1 cellular context compared by ENCODE assay signal in genomic region chr19:34733266-34733825, GRCh38.
A peak's percentile ranks its signal among the peaks of the same experiment; 100 is the strongest.
TF ChIP-seq lines count a peak whose summit lies in the region.

No MANE protein-coding gene starts in this region.

TF ChIP-seq in HEK293, 187 proteins besides CTCF, POLR2A, EP300 and RAD21 (continued from another document and continues in another):
- TF ChIP-seq, protein P1, sequence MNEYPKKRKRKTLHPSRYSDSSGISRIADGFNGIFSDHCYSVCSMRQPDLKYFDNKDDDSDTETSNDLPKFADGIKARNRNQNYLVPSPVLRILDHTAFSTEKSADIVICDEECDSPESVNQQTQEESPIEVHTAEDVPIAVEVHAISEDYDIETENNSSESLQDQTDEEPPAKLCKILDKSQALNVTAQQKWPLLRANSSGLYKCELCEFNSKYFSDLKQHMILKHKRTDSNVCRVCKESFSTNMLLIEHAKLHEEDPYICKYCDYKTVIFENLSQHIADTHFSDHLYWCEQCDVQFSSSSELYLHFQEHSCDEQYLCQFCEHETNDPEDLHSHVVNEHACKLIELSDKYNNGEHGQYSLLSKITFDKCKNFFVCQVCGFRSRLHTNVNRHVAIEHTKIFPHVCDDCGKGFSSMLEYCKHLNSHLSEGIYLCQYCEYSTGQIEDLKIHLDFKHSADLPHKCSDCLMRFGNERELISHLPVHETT (tag by site-specific recombination; IDR thresholded peaks at IDR 0.05) = no peak
- TF ChIP-seq ZNF843 (tag by site-specific recombination; IDR thresholded peaks at IDR 0.05) = no peak
- TF ChIP-seq TSHZ1 (tag by site-specific recombination; IDR thresholded peaks at IDR 0.05; ENCODE audit: borderline replicate concordance) = no peak
- TF ChIP-seq ZNF837 (tag by site-specific recombination; IDR thresholded peaks at IDR 0.05) = no peak
- TF ChIP-seq KLF10 (tag by site-specific recombination; IDR thresholded peaks at IDR 0.05) = no peak
- TF ChIP-seq ZNF169 (tag by site-specific recombination; IDR thresholded peaks at IDR 0.05) = no peak
- no peak for TF ChIP-seq GFI1B (tag by site-specific recombination; IDR thresholded peaks at IDR 0.05)
- TF ChIP-seq ZNF221 (tag by site-specific recombination; IDR thresholded peaks at IDR 0.05; ENCODE audit: borderline replicate concordance) = no peak
- TF ChIP-seq, protein P2, sequence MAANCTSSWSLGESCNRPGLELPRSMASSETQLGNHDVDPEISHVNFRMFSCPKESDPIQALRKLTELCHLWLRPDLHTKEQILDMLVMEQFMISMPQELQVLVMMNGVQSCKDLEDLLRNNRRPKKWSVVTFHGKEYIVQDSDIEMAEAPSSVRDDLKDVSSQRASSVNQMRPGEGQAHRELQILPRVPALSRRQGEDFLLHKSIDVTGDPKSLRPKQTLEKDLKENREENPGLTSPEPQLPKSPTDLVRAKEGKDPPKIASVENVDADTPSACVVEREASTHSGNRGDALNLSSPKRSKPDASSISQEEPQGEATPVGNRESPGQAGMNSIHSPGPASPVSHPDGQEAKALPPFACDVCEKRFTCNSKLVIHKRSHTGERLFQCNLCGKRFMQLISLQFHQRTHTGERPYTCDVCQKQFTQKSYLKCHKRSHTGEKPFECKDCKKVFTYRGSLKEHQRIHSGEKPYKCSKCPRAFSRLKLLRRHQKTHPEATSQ (tag by site-specific recombination; IDR thresholded peaks at IDR 0.05) = no peak
- TF ChIP-seq ZNF16 (tag by site-specific recombination; IDR thresholded peaks at IDR 0.05; ENCODE audit: low read depth) = no peak
- TF ChIP-seq SCRT2 (tag by site-specific recombination; IDR thresholded peaks at IDR 0.05) = no peak
- TF ChIP-seq, protein P3, sequence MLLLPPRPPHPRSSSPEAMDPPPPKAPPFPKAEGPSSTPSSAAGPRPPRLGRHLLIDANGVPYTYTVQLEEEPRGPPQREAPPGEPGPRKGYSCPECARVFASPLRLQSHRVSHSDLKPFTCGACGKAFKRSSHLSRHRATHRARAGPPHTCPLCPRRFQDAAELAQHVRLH (tag by site-specific recombination; IDR thresholded peaks at IDR 0.05) = no peak
- no peak for TF ChIP-seq ZNF350 (tag by site-specific recombination; IDR thresholded peaks at IDR 0.05)
- TF ChIP-seq, protein P4, sequence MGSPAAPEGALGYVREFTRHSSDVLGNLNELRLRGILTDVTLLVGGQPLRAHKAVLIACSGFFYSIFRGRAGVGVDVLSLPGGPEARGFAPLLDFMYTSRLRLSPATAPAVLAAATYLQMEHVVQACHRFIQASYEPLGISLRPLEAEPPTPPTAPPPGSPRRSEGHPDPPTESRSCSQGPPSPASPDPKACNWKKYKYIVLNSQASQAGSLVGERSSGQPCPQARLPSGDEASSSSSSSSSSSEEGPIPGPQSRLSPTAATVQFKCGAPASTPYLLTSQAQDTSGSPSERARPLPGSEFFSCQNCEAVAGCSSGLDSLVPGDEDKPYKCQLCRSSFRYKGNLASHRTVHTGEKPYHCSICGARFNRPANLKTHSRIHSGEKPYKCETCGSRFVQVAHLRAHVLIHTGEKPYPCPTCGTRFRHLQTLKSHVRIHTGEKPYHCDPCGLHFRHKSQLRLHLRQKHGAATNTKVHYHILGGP (tag by site-specific recombination; IDR thresholded peaks at IDR 0.05) = peak; percentile 92
- no peak for TF ChIP-seq ZNF112 (tag by site-specific recombination; IDR thresholded peaks at IDR 0.05)
- TF ChIP-seq PRDM10 (tag by site-specific recombination; IDR thresholded peaks at IDR 0.05) = no peak; the same call in 1 of the 2 replicates
- TF ChIP-seq ZNF48 (tag by site-specific recombination; IDR thresholded peaks at IDR 0.05) = no peak
- no peak for TF ChIP-seq ZNF596 (tag by site-specific recombination; IDR thresholded peaks at IDR 0.05)
- no peak for TF ChIP-seq ZBTB49 (tag by site-specific recombination; IDR thresholded peaks at IDR 0.05; ENCODE audit: low read depth)
- no peak for TF ChIP-seq ZNF792 (tag by site-specific recombination; IDR thresholded peaks at IDR 0.05)
- TF ChIP-seq SETDB1 (IDR thresholded peaks at IDR 0.05; ENCODE audit: insufficient read length, low read length) = no peak
- TF ChIP-seq ZNF677 (tag by site-specific recombination; IDR thresholded peaks at IDR 0.05) = no peak
- TF ChIP-seq ZNF664 (tag by site-specific recombination; IDR thresholded peaks at IDR 0.05) = no peak
- no peak for TF ChIP-seq ZNF701 (tag by site-specific recombination; IDR thresholded peaks at IDR 0.05)
- no peak for TF ChIP-seq WT1 (tag by site-specific recombination; IDR thresholded peaks at IDR 0.05)
- no peak for TF ChIP-seq ZNF274 (IDR thresholded peaks at IDR 0.05; ENCODE audit: low read length)
- TF ChIP-seq ZNF274 (tag by site-specific recombination; IDR thresholded peaks at IDR 0.05; ENCODE audit: borderline replicate concordance) = no peak
- TF ChIP-seq, protein P5, sequence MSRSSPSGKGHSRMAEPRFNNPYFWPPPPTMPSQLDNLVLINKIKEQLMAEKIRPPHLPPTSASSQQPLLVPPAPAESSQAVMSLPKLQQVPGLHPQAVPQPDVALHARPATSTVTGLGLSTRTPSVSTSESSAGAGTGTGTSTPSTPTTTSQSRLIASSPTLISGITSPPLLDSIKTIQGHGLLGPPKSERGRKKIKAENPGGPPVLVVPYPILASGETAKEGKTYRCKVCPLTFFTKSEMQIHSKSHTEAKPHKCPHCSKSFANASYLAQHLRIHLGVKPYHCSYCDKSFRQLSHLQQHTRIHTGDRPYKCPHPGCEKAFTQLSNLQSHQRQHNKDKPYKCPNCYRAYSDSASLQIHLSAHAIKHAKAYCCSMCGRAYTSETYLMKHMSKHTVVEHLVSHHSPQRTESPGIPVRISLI (tag by site-specific recombination; IDR thresholded peaks at IDR 0.05) = no peak
- peak; percentile 86 for TF ChIP-seq KLF9 (tag by site-specific recombination; IDR thresholded peaks at IDR 0.05; ENCODE audit: low read depth)
- TF ChIP-seq ZNF561 (tag by site-specific recombination; IDR thresholded peaks at IDR 0.05; ENCODE audit: borderline replicate concordance) = no peak; the same call in 1 of the 2 replicates
- 0 out of 2 replicates have a peak, but pooled peaks have one; percentile 13 for TF ChIP-seq ZBTB21 (tag by site-specific recombination; IDR thresholded peaks at IDR 0.05)
- TF ChIP-seq ZNF473 (tag by site-specific recombination; IDR thresholded peaks at IDR 0.05) = no peak
- TF ChIP-seq, protein P6, sequence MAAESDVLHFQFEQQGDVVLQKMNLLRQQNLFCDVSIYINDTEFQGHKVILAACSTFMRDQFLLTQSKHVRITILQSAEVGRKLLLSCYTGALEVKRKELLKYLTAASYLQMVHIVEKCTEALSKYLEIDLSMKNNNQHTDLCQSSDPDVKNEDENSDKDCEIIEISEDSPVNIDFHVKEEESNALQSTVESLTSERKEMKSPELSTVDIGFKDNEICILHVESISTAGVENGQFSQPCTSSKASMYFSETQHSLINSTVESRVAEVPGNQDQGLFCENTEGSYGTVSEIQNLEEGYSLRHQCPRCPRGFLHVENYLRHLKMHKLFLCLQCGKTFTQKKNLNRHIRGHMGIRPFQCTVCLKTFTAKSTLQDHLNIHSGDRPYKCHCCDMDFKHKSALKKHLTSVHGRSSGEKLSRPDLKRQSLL (tag by site-specific recombination; IDR thresholded peaks at IDR 0.05) = no peak
- TF ChIP-seq OSR2 (tag by site-specific recombination; IDR thresholded peaks at IDR 0.05) = no peak
- TF ChIP-seq SP7 (tag by site-specific recombination; IDR thresholded peaks at IDR 0.05) = no peak; the same call in 1 of the 2 replicates
- TF ChIP-seq, protein P7, sequence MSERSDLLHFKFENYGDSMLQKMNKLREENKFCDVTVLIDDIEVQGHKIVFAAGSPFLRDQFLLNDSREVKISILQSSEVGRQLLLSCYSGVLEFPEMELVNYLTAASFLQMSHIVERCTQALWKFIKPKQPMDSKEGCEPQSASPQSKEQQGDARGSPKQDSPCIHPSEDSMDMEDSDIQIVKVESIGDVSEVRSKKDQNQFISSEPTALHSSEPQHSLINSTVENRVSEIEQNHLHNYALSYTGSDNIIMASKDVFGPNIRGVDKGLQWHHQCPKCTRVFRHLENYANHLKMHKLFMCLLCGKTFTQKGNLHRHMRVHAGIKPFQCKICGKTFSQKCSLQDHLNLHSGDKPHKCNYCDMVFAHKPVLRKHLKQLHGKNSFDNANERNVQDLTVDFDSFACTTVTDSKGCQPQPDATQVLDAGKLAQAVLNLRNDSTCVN (tag by site-specific recombination; optimal IDR thresholded peaks at IDR 0.05) = no peak
- TF ChIP-seq, protein P8, sequence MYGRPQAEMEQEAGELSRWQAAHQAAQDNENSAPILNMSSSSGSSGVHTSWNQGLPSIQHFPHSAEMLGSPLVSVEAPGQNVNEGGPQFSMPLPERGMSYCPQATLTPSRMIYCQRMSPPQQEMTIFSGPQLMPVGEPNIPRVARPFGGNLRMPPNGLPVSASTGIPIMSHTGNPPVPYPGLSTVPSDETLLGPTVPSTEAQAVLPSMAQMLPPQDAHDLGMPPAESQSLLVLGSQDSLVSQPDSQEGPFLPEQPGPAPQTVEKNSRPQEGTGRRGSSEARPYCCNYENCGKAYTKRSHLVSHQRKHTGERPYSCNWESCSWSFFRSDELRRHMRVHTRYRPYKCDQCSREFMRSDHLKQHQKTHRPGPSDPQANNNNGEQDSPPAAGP (tag by site-specific recombination; IDR thresholded peaks at IDR 0.05) = peak; percentile 18; the same call in 1 of the 2 replicates
- TF ChIP-seq HOXA7 (CRISPR knock-in tag; IDR thresholded peaks at IDR 0.05; ENCODE audit: borderline replicate concordance) = no peak
- TF ChIP-seq ZBTB1 (tag by site-specific recombination; IDR thresholded peaks at IDR 0.05) = no peak
- TF ChIP-seq HOXD13 (CRISPR knock-in tag; IDR thresholded peaks at IDR 0.05; ENCODE audit: borderline replicate concordance) = no peak
- TF ChIP-seq KLF8 (tag by site-specific recombination; IDR thresholded peaks at IDR 0.05) = no peak
